ENCODE assay signal across 8 cellular contexts in the genomic region with DNA sequence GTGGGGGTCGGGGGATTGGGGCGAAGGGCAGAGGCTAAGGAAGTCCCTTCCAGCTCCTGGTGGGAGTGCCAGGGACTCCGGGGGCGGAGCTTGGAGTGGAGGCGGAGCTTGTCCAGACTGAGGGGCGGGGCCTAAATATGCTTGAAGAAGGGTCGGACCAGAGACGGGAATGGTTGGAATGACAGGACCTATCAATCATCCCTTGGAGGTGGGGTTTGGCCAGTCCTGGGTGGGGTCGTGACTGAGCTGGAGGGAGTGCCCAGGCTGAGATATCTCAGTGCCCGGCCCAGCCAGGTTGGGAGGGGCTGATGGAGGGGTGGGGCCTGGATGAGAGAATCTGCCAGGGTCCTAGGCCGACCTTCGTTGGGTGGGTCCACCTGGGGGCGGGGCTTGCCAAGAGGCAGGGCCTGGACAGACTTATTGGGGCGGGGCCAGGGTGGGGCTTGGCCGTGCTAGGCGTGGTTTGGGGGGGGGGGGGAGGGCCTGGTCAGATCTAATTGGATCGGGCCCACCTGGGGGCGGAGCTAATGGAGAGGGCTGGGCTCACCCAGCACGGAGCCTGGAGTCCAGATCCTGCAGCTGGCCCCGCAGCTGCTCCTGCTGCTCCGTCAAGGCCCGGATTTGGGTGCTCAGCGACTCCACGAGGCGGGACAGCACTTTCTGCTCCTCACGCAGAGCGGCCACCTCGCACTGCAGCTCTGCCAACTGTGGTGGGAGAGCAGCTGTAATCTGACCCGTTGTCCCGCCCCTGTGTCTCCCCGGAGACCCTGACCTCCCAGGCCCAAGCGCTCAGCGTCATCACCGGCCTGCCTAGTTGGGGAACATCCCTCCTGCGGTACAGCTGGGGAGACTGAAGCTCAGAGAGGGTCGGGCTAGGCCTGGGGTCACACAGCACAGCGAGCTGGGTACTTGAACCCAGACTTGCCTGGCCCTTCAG.
DNase-seq lines count a peak whose midpoint lies in the region; ATAC-seq and TF ChIP-seq lines count a peak whose summit lies in the region.

No MANE protein-coding gene starts in this region.

- H3K9ac ChIP-seq in BLaER1 = no peak overlapping the region

- H3K27ac ChIP-seq in BLaER1 = 0 out of 2 replicates have a peak overlapping the region, but pooled peaks have one; percentile 2
- peak overlapping the region; percentile 92 for H3K27ac ChIP-seq in neutrophil

- no peaks in the 10 kb centered on the region for H3K27me3 ChIP-seq in BLaER1
- no peaks in the 10 kb centered on the region for H3K27me3 ChIP-seq in neutrophil

- H3K4me1 ChIP-seq in BLaER1 (peaks cover 40% of the 10 kb centered on the region), neutrophil (ENCODE audit: control insufficient read depth in 1 of 2, insufficient read depth in 1 of 2, low read depth in 1 of 2, low read length in 1 of 2) (peaks cover 16 to 24% of the 10 kb centered on the region in 2 experiments)

- no peaks in the 10 kb centered on the region for H4K20me1 ChIP-seq in BLaER1

- TF ChIP-seq CTCF in neutrophil (IDR thresholded peaks at IDR 0.05) = no peak

- H3K36me3 ChIP-seq in BLaER1 = peaks cover 44% of the 10 kb centered on the region; the same call in 1 of the 2 replicates
- peaks cover 64% of the 10 kb centered on the region for H3K36me3 ChIP-seq in neutrophil

- H3K4me3 ChIP-seq in BLaER1 (no peak overlapping the region), neutrophil (ENCODE audit: low read depth in 1 of 2, low read length in 1 of 2) (no peak overlapping the region)

- DNase-seq in HCEC 1CT = peak; percentile 64
- DNase-seq in T1000 (lab: John Stamatoyannopoulos, UW) = peak; percentile 56
- peak; percentile 31 for DNase-seq in globus pallidus (ENCODE audit: low spot score)
- no peak for DNase-seq in central memory CD4-positive, alpha-beta T cell

- no peak overlapping the region for H3K4me2 ChIP-seq in BLaER1

- H3K9me3 ChIP-seq in BLaER1 (0 out of 2 replicates have a peak, but pooled peaks cover under 1% of the 10 kb centered on the region), neutrophil (no peaks in the 10 kb centered on the region)

- ATAC-seq in GM19452 (IDR thresholded peaks at IDR 0.05; ENCODE audit: unreplicated experiment) = no peak
- no peak for ATAC-seq in GM21390 (IDR thresholded peaks at IDR 0.05; ENCODE audit: unreplicated experiment)
